22 cellular contexts compared by ENCODE assay signal in genomic region chr14:95360828-95361227, GRCh38. TPM values are rescaled to one million over a fixed set of nuclear protein-coding genes. Genes with fewer than 3 reads are reported as not detected.
DNase-seq lines count a peak whose midpoint lies in the region; ATAC-seq, FAIRE-seq and TF ChIP-seq lines count a peak whose summit lies in the region.
"Had no signal": no experiment of that assay in that cellular context is flagged by ENCODE, and none has a peak within 500 bp of the region (broad histone marks: within the 10 kb centered on the region; RNA-seq: fewer than 3 reads in every experiment).

No MANE protein-coding gene starts in this region.

- BruUV-seq in HepG2 (replicated peaks; lab: Mats Ljungman, UMichigan), result no TSS peak

- FAIRE-seq in HepG2 (lab: Jason Lieb, UNC), result no peak
- FAIRE-seq: A549, colon, endometrium, RCC 7860, small intestine had no signal

- H2BK12ac ChIP-seq in neuronal stem cell (ENCODE audit: low read length), result no peak overlapping the region

- H4K20me1 ChIP-seq in HepG2 (ENCODE audit: insufficient read depth, low read length), result no peaks in the 10 kb centered on the region

- H3K9ac ChIP-seq in HepG2 (ENCODE audit: insufficient read depth, low read depth, low read length) (no peak overlapping the region), neuronal stem cell (ENCODE audit: low read depth, low read length, poor library complexity) (no peak overlapping the region)
- H3K9ac ChIP-seq: GM23248 had no signal

- H3K79me2 ChIP-seq in HepG2 (ENCODE audit: insufficient read depth, low read length), result no peaks in the 10 kb centered on the region

- H3K27me3 Mint-ChIP-seq in stimulated activated memory B cell treated with anti-CD40 and anti-IgM and Interleukin-4, amounts not matched to agents 10 μg/mL and 1 μg/mL and 100 μg/mL, for 72 hours, result peaks cover 41% of the 10 kb centered on the region

- peak overlapping the region; percentile 41 for H2AK5ac ChIP-seq in neuronal stem cell (ENCODE audit: low read depth, low read length)

- peak overlapping the region; percentile 33 for H3K18ac ChIP-seq in neuronal stem cell (ENCODE audit: low read length)

- H3K79me1 ChIP-seq in neuronal stem cell (ENCODE audit: low read depth, low read length), result no peaks in the 10 kb centered on the region

- WGBS in HepG2 (ENCODE audit: low lambda C conversion rate), result 79% methylated on average over 2 of the region's 9 CpGs
- WGBS in right lobe of liver (ENCODE audit: insufficient coverage, low coverage, low lambda C conversion rate, missing lambda C conversion rate), result 97% methylated on average over 9 of the region's 9 CpGs
- no CpG with 5 or more reads among the region's 9 CpGs for WGBS in neuronal stem cell (ENCODE audit: extremely low coverage in 2 of 2, insufficient read length in 2 of 2, insufficient replicate concordance in 1 of 2), 2 donors

- H4K8ac ChIP-seq in neuronal stem cell (ENCODE audit: low read depth, low read length), result no peak overlapping the region

- CTCF ChIA-PET in HepG2 (lab: Yijun Ruan, JAX; ENCODE audit: low intra/inter-chr PET ratio, low total read pairs), result interaction anchor here (1.6 kb wide), 1 partner anchor 131 kb away, joined by 4 read pairs; no protein-coding TSS in a partner anchor

- in situ Hi-C loops in HepG2 (cut with HindIII; ENCODE audit: extremely low pct_ligation_motif_present, low pct_unique_long_range_greater_than_20kb), result no loop called here

- TF ChIP-seq EP300 in HepG2 (IDR thresholded peaks at IDR 0.05; ENCODE audit: low read depth in 2 of 2, low read length in 2 of 2), result no peak
- TF ChIP-seq EP300 in HepG2 (CRISPR knock-in tag; IDR thresholded peaks at IDR 0.05; ENCODE audit: borderline replicate concordance), result no peak

- TF ChIP-seq CTCF in HepG2 (CRISPR knock-in tag; IDR thresholded peaks at IDR 0.05), result no peak
- TF ChIP-seq CTCF in right lobe of liver (IDR thresholded peaks at IDR 0.05), result no peak
- TF ChIP-seq CTCF in dorsolateral prefrontal cortex (IDR thresholded peaks at IDR 0.05 in 54 of 56, conservative IDR thresholded peaks at IDR 0.05 in 2 of 56; ENCODE audit: low read depth in 1 of 56, partially characterized antibody in 56 of 56), result peak in 1 of 56 donors; percentile 1

- H3K4me1 ChIP-seq in HepG2 (ENCODE audit: insufficient read depth, low read length) (peaks cover 51% of the 10 kb centered on the region), right lobe of liver (peaks cover 0 to 24% (median 6%) of the 10 kb centered on the region in 4 donors), neuronal stem cell (ENCODE audit: control insufficient read depth in 2 of 2, insufficient read depth in 1 of 2, low read depth in 1 of 2, low read length in 2 of 2) (peaks cover 0 to 20% of the 10 kb centered on the region in 2 donors)

- no peak for TF ChIP-seq RAD21 in HepG2 (CRISPR knock-in tag; IDR thresholded peaks at IDR 0.05)

- no peak overlapping the region for H2AFZ ChIP-seq in HepG2 (ENCODE audit: low read length)
- peak overlapping the region; percentile 84 for H2AFZ ChIP-seq in neuronal stem cell (ENCODE audit: low read length)
- H2AFZ ChIP-seq: GM23248 had no signal

- no peak overlapping the region for H4K91ac ChIP-seq in neuronal stem cell (ENCODE audit: low read depth, low read length, poor library complexity)

- no peak overlapping the region for H3K27ac Mint-ChIP-seq in stimulated activated memory B cell treated with anti-CD40 and anti-IgM and Interleukin-4, amounts not matched to agents 10 μg/mL and 1 μg/mL and 100 μg/mL, for 72 hours
- H3K27ac Mint-ChIP-seq: activated CD4-positive, alpha-beta T cell treated with anti-CD3 and anti-CD28 coated beads, Interleukin-2, amount 10 ng/mL, durations not matched to agents 24 days and 14 days; activated naive CD8-positive, alpha-beta T cell treated with anti-CD3 and anti-CD28 coated beads, Interleukin-2, amount 10 ng/mL, durations not matched to agents 7 days and 5 days; natural killer cell; T-helper 17 cell; type B pancreatic cell had no signal

- H3K14ac ChIP-seq in neuronal stem cell (ENCODE audit: low read length), result no peak overlapping the region

- no peak overlapping the region for H2BK5ac ChIP-seq in neuronal stem cell (ENCODE audit: low read length)

- no peaks in the 10 kb centered on the region for H3K9me3 Mint-ChIP-seq in stimulated activated memory B cell treated with anti-CD40 and anti-IgM and Interleukin-4, amounts not matched to agents 10 μg/mL and 1 μg/mL and 100 μg/mL, for 72 hours
- H3K9me3 Mint-ChIP-seq: activated CD4-positive, alpha-beta T cell treated with anti-CD3 and anti-CD28 coated beads, Interleukin-2, amount 10 ng/mL, durations not matched to agents 24 days and 14 days; activated naive CD8-positive, alpha-beta T cell treated with anti-CD3 and anti-CD28 coated beads, Interleukin-2, amount 10 ng/mL, durations not matched to agents 7 days and 5 days; natural killer cell; type B pancreatic cell had no signal

- no peak overlapping the region for H3K4me2 ChIP-seq in HepG2 (ENCODE audit: low read depth, low read length)
- H3K4me2 ChIP-seq in neuronal stem cell (ENCODE audit: insufficient read depth, low read length, poor library complexity, severe bottlenecking), result no peak overlapping the region
- H3K4me2 ChIP-seq: A549 had no signal

- H3K27ac ChIP-seq in HepG2 (ENCODE audit: extremely low read length, insufficient read depth, low read length) (no peak overlapping the region), right lobe of liver (peak overlapping the region in 1 of 3 donors; percentile 37), dorsolateral prefrontal cortex (peak overlapping the region; percentile 48 to 97 (median 91)), neuronal stem cell (replicated peaks; ENCODE audit: low read length) (no peak overlapping the region)
- H3K27ac ChIP-seq: GM23248 had no signal

- peak overlapping the region; percentile 25 for H2BK15ac ChIP-seq in neuronal stem cell (ENCODE audit: low read length)

- no peaks in the 10 kb centered on the region for H3K9me3 ChIP-seq in HepG2 (ENCODE audit: low read length)
- H3K9me3 ChIP-seq in right lobe of liver, result no peaks in the 10 kb centered on the region
- H3K9me3 ChIP-seq in neuronal stem cell (replicated peaks in 1 of 2; ENCODE audit: control insufficient read depth in 2 of 2, insufficient read depth in 1 of 2, low read depth in 1 of 2, low read length in 2 of 2), result no peaks in the 10 kb centered on the region
- H3K9me3 ChIP-seq: A549 had no signal

- DNase-seq in HepG2 (ENCODE audit: low spot score) (no peak), right lobe of liver (no peak), dorsolateral prefrontal cortex (no peak), neuronal stem cell (ENCODE audit: low spot score) (no peak)
- no peak for DNase-seq in activated naive CD4-positive, alpha-beta T cell (lab: John Stamatoyannopoulos, UW)
- DNase-seq in activated CD4-positive, alpha-beta T cell treated with anti-CD3 and anti-CD28 coated beads, Interleukin-2, amount 50 U/mL, for 4 hours, result no peak
- DNase-seq: KG1; natural killer cell; NCI-H524 treated with DMSO at 0.1 percent for 48 hours; stimulated activated naive CD4-positive, alpha-beta T cell; T-helper 17 cell had no signal

- intact Hi-C loops in HepG2 (cut with micrococcal nuclease; ENCODE audit: unreplicated experiment), result loop anchor here (10.0 kb wide), 1 partner anchor 246 kb away; no protein-coding TSS in a partner anchor
- intact Hi-C loops in right lobe of liver (cut with DNase I), result no loop called here
- intact Hi-C loops in dorsolateral prefrontal cortex (cut with DNase I), result loop anchor here (5.0 to 10.0 kb wide), 4 partner anchors 39 to 246 kb away; no protein-coding TSS in a partner anchor

- H3K4ac ChIP-seq in neuronal stem cell (ENCODE audit: low read length), result no peak overlapping the region

- H3K4me3 Mint-ChIP-seq in stimulated activated memory B cell treated with anti-CD40 and anti-IgM and Interleukin-4, amounts not matched to agents 10 μg/mL and 1 μg/mL and 100 μg/mL, for 72 hours, result no peak overlapping the region
- H3K4me3 Mint-ChIP-seq: activated CD4-positive, alpha-beta T cell treated with anti-CD3 and anti-CD28 coated beads, Interleukin-2, amount 10 ng/mL, durations not matched to agents 24 days and 14 days; activated naive CD8-positive, alpha-beta T cell treated with anti-CD3 and anti-CD28 coated beads, Interleukin-2, amount 10 ng/mL, durations not matched to agents 7 days and 5 days; natural killer cell; type B pancreatic cell had no signal

- no peaks in the 10 kb centered on the region for H3K36me3 Mint-ChIP-seq in stimulated activated memory B cell treated with anti-CD40 and anti-IgM and Interleukin-4, amounts not matched to agents 10 μg/mL and 1 μg/mL and 100 μg/mL, for 72 hours
- H3K36me3 Mint-ChIP-seq: activated naive CD8-positive, alpha-beta T cell treated with anti-CD3 and anti-CD28 coated beads, Interleukin-2, amount 10 ng/mL, durations not matched to agents 7 days and 5 days; natural killer cell; type B pancreatic cell had no signal

- no peak for ATAC-seq in HepG2
- ATAC-seq in right lobe of liver, result no peak
- ATAC-seq in HG02840 (IDR thresholded peaks at IDR 0.05; ENCODE audit: low FRiP score, unreplicated experiment), result no peak
- ATAC-seq in stimulated activated memory B cell treated with anti-CD40 and anti-IgM and Interleukin-4, amounts not matched to agents 10 μg/mL and 1 μg/mL and 100 μg/mL, for 72 hours, result no peak
- ATAC-seq: T-helper 17 cell had no signal

- POLR2A ChIA-PET in HepG2 (lab: Yijun Ruan, JAX), result no interaction called here

- peaks cover 17% of the 10 kb centered on the region for H3K4me1 Mint-ChIP-seq in stimulated activated memory B cell treated with anti-CD40 and anti-IgM and Interleukin-4, amounts not matched to agents 10 μg/mL and 1 μg/mL and 100 μg/mL, for 72 hours
- H3K4me1 Mint-ChIP-seq: activated CD4-positive, alpha-beta T cell treated with anti-CD3 and anti-CD28 coated beads, Interleukin-2, amount 10 ng/mL, durations not matched to agents 24 days and 14 days; activated naive CD8-positive, alpha-beta T cell treated with anti-CD3 and anti-CD28 coated beads, Interleukin-2, amount 10 ng/mL, durations not matched to agents 7 days and 5 days; natural killer cell had no signal

- no peak overlapping the region for H3K4me3 ChIP-seq in HepG2 (replicated peaks in 1 of 3; ENCODE audit: insufficient read depth in 1 of 3, low read depth in 2 of 3, low read length in 3 of 3)
- no peak overlapping the region for H3K4me3 ChIP-seq in right lobe of liver
- H3K4me3 ChIP-seq in dorsolateral prefrontal cortex, result peak overlapping the region in 11 of 59 donors; percentile 9 to 48 (median 22)
- H3K4me3 ChIP-seq in neuronal stem cell (ENCODE audit: low read length in 2 of 2), result no peak overlapping the region
- H3K4me3 ChIP-seq: A549, GM23248 had no signal

- H3K36me3 ChIP-seq in HepG2 (replicated peaks in 1 of 2; ENCODE audit: control insufficient read depth in 1 of 2, insufficient read depth in 2 of 2, low read length in 2 of 2) (no peaks in the 10 kb centered on the region), right lobe of liver (no peaks in the 10 kb centered on the region), neuronal stem cell (replicated peaks in 1 of 2; ENCODE audit: control insufficient read depth in 2 of 2, insufficient read depth in 2 of 2, low read length in 2 of 2) (no peaks in the 10 kb centered on the region)

- H3K23ac ChIP-seq in neuronal stem cell (ENCODE audit: low read depth, low read length, poor library complexity), result no peak overlapping the region

- no peak for TF ChIP-seq POLR2A in HepG2 (IDR thresholded peaks at IDR 0.05; ENCODE audit: insufficient read depth in 1 of 2, low read depth in 2 of 2, low read length in 2 of 2)
- no peak for TF ChIP-seq POLR2A in right lobe of liver (IDR thresholded peaks at IDR 0.05)

- no peak overlapping the region for H2BK120ac ChIP-seq in neuronal stem cell (ENCODE audit: low read depth, low read length)

- no peaks in the 10 kb centered on the region for H3K27me3 ChIP-seq in HepG2 (ENCODE audit: control insufficient read depth in 1 of 2, insufficient read depth in 2 of 2, low read length in 2 of 2)
- no peaks in the 10 kb centered on the region for H3K27me3 ChIP-seq in right lobe of liver
- H3K27me3 ChIP-seq in dorsolateral prefrontal cortex, result peaks cover 0 to 22% (median 0%) of the 10 kb centered on the region in 45 donors
- peaks cover 0 to 10% (median 2%) of the 10 kb centered on the region in 3 experiments for H3K27me3 ChIP-seq in neuronal stem cell (ENCODE audit: control insufficient read depth in 3 of 3, insufficient read depth in 3 of 3, low read depth in 1 of 3, low read length in 3 of 3)

RNA-seq across cellular contexts. Expression of gene CLMN, which starts 41.1 kb away (rescaled TPM):
- total RNA-seq in HepG2 (2016; rRNA removed; fragmentation: Illumina TruSeq; extraction: Trizol), result 15.1 and 16.2 TPM in 2 replicates
- 4.4 and 5.9 TPM in 2 replicates for total RNA-seq in HepG2 (2016; cell fraction: cytosol; rRNA removed; fragmentation: Illumina TruSeq; extraction: Trizol; ENCODE audit: low read depth)
- 13.1 and 14.8 TPM in 2 replicates for total RNA-seq in HepG2 (2016; cell fraction: insoluble cytoplasmic fraction; rRNA removed; fragmentation: Illumina TruSeq; extraction: Trizol)
- total RNA-seq in HepG2 (2016; cell fraction: membrane; rRNA removed; fragmentation: Illumina TruSeq; extraction: Trizol), result 8.6 and 9.0 TPM in 2 replicates
- 21.4 and 22.0 TPM in 2 replicates for total RNA-seq in HepG2 (2016; cell fraction: nucleus; rRNA removed; fragmentation: Illumina TruSeq; extraction: Trizol)
- 16.4 and 16.7 TPM in 2 replicates for polyA plus RNA-seq in HepG2 (2011; rRNA removed)
- 5.7 and 6.9 TPM in 2 replicates for polyA plus RNA-seq in HepG2 (2011; cell fraction: cytosol; rRNA removed)
- polyA plus RNA-seq in HepG2 (2011; cell fraction: nucleus; rRNA removed), result 55.9 and 58.4 TPM in 2 replicates
- 12.5 and 17.3 TPM in 2 replicates for polyA plus RNA-seq in HepG2 (2012)
- 4.6 and 4.9 TPM in 2 replicates for polyA plus RNA-seq in HepG2 (2016; cell fraction: cytosol; fragmentation: Illumina TruSeq; extraction: Trizol; ENCODE audit: low read depth)
- 10.5 and 11.4 TPM in 2 replicates for polyA plus RNA-seq in HepG2 (2016; cell fraction: insoluble cytoplasmic fraction; fragmentation: Illumina TruSeq; extraction: Trizol; ENCODE audit: low read depth)
- 7.1 and 7.5 TPM in 2 replicates for polyA plus RNA-seq in HepG2 (2016; cell fraction: membrane; fragmentation: Illumina TruSeq; extraction: Trizol; ENCODE audit: low read depth)
- polyA plus RNA-seq in HepG2 (2016; cell fraction: nucleus; fragmentation: Illumina TruSeq; extraction: Trizol; ENCODE audit: insufficient read depth, low read depth), result 24.4 and 27.2 TPM in 2 replicates
- 0.51 and 12.1 TPM in 2 replicates for polyA minus RNA-seq in HepG2 (2011; rRNA and poly(A)+ RNA removed; ENCODE audit: low replicate concordance)
- polyA minus RNA-seq in HepG2 (2011; cell fraction: cytosol; rRNA and poly(A)+ RNA removed), result 8.5 and 10.6 TPM in 2 replicates
- 45.1 and 53.1 TPM in 2 replicates for polyA minus RNA-seq in HepG2 (2011; cell fraction: nucleus; rRNA and poly(A)+ RNA removed)
- 10 to 100 TPM; 18.4 to 91.8 (median 47.8) TPM for total RNA-seq in right lobe of liver
- total RNA-seq in dorsolateral prefrontal cortex, result 100 to 1,000 TPM in 37 of 120 experiments, 10 to 100 TPM in 83; 22.3 to 262 (median 78.6) TPM
- 7.4 TPM for polyA plus RNA-seq in neuronal stem cell (2013, experiment 1 of 2)
- polyA plus RNA-seq in neuronal stem cell (2013, experiment 2 of 2), result 7.1 TPM

Comparison
In these comparisons a context has a peak if more than half of its experiments do, and no peak if none do; other contexts are left out.
1. intact Hi-C loops: an anchor here in HepG2 (10.0 kb wide) and dorsolateral prefrontal cortex (5.0 to 10.0 kb wide); none called in right lobe of liver.
2. H3K27ac ChIP-seq: peak in dorsolateral prefrontal cortex (59 of 59); none in HepG2 (single experiment) and neuronal stem cell (single experiment).